In the genomic region with DNA sequence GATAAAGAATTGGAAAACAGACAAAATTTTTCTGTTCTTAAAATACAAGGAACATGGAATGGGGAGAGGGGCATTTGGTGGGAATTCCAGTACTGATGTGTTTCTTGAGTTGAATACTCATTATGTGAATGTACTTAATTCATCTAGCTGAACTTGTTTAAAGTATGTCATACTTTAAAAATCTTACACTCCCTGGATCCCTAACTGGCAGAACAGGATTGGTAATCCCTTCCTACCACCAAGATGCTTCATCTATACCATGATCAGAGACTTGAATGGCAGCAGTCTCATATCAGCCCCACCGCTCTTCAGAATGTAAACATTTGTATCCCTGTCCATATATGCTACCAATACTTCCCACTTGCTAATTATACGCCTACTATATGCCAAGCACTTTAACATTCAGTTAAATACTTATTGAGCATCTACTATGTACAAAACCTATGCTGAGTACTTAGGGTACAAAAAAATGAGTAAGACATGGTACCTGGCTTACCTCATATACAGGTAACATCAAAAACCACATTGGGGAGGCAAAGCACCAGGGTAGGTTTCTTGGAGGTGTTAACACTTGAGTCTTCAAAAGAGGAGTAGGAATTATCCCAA, we compare ENCODE assay signal across 28 cellular contexts. TPM values are rescaled to one million over a fixed set of nuclear protein-coding genes. Genes with fewer than 3 reads are reported as not detected.
DNase-seq lines count a peak whose midpoint lies in the region; ATAC-seq and TF ChIP-seq lines count a peak whose summit lies in the region.
"Had no signal": no experiment of that assay in that cellular context is flagged by ENCODE, and none has a peak within 500 bp of the region (broad histone marks: within the 10 kb centered on the region; RNA-seq: fewer than 3 reads in every experiment).

No MANE protein-coding gene starts in this region.

- TF ChIP-seq POLR2A in suprapubic skin (IDR thresholded peaks at IDR 0.05), result no peak
- no peak for TF ChIP-seq POLR2A in ovary (IDR thresholded peaks at IDR 0.05)

- WGBS in suprapubic skin, result 96% methylated on average over 2 of the region's 2 CpGs
- 97 to 100% (median 99%) methylated on average over 2 of the region's 2 CpGs for WGBS in ovary, 3 donors

- H3K9me3 ChIP-seq in T-helper 17 cell (ENCODE audit: control insufficient read depth, low read length, poor library complexity, severe bottlenecking), result no peaks in the 10 kb centered on the region
- H3K9me3 ChIP-seq in suprapubic skin, result no peaks in the 10 kb centered on the region
- no peaks in the 10 kb centered on the region for H3K9me3 ChIP-seq in ovary
- H3K9me3 ChIP-seq: esophagus muscularis mucosa, heart left ventricle, left ventricle myocardium inferior had no signal

- H3K27ac Mint-ChIP-seq in activated naive CD8-positive, alpha-beta T cell, result no peak overlapping the region
- no peak overlapping the region for H3K27ac Mint-ChIP-seq in activated naive CD8-positive, alpha-beta T cell treated with anti-CD3 and anti-CD28 coated beads for 36 hours
- H3K27ac Mint-ChIP-seq in T-helper 17 cell, result no peak overlapping the region
- H3K27ac Mint-ChIP-seq: activated CD4-positive, alpha-beta memory T cell treated with anti-CD3 and anti-CD28 coated beads, Interleukin-2, amount 10 ng/mL, durations not matched to agents 7 days and 5 days; activated naive CD8-positive, alpha-beta T cell treated with anti-CD3 and anti-CD28 coated beads, Interleukin-2, amount 10 ng/mL, durations not matched to agents 7 days and 5 days; activated T-helper 2 cell treated with anti-CD3 and anti-CD28 coated beads, Interferon-gamma antibody, Interleukin-2, Interleukin-4, amounts not matched to agents 10 μg/mL and 5 μg/mL and 100 μg/mL, durations not matched to agents 14 hours and 24 hours and 36 hours; stimulated activated naive B cell treated with anti-CD40 and anti-IgM and Interleukin-4, amounts not matched to agents 10 μg/mL and 1 μg/mL and 100 μg/mL, for 72 hours; T-helper 1 cell treated with Interleukin-12 subunit alpha and Interleukin-12 subunit beta and Interleukin-4 antibody, amounts not matched to agents 30 μg/mL and 1 μg/mL, for 36 hours had no signal

- H3K4me1 ChIP-seq in suprapubic skin (peaks cover 46% of the 10 kb centered on the region), ovary (ENCODE audit: insufficient read depth) (peaks cover 3% of the 10 kb centered on the region)

- TF ChIP-seq EP300 in suprapubic skin (IDR thresholded peaks at IDR 0.05) (no peak), ovary (IDR thresholded peaks at IDR 0.05) (no peak)

- H3K27me3 ChIP-seq in suprapubic skin (no peaks in the 10 kb centered on the region), ovary (no peaks in the 10 kb centered on the region)
- H3K27me3 ChIP-seq: esophagus muscularis mucosa, heart left ventricle had no signal

- intact Hi-C loops in ovary (cut with DNase I), result no loop called here

- H3K4me3 ChIP-seq in suprapubic skin (no peak overlapping the region), ovary (no peak overlapping the region)
- H3K4me3 ChIP-seq: coronary artery, esophagus muscularis mucosa, heart left ventricle, left ventricle myocardium inferior, SK-N-MC had no signal

- DNase-seq in activated naive CD8-positive, alpha-beta T cell treated with anti-CD3 and anti-CD28 coated beads for 36 hours, result no peak
- DNase-seq in T-helper 17 cell (no peak), suprapubic skin (ENCODE audit: low spot score in 2 of 2) (no peak), ovary (no peak), OCI-M2 (lab: John Stamatoyannopoulos, UW; ENCODE audit: unreplicated experiment) (no peak), NCI-H82 treated with DMSO at 0.1 percent for 48 hours (lab: John Stamatoyannopoulos, UW; ENCODE audit: unreplicated experiment) (no peak)
- DNase-seq: activated CD4-positive, alpha-beta memory T cell treated with anti-CD3 and anti-CD28 coated beads, Interleukin-2, amount 10 ng/mL, durations not matched to agents 7 days and 5 days; activated CD8-positive, alpha-beta memory T cell treated with anti-CD3 and anti-CD28 coated beads, Interleukin-2, amount 50 U/mL, for 48 hours; activated naive CD8-positive, alpha-beta T cell treated with anti-CD3 and anti-CD28 coated beads, Interleukin-2, amount 10 ng/mL, durations not matched to agents 7 days and 5 days; aorta; CD8-positive, alpha-beta memory T cell; DMS153; effector memory CD4-positive, alpha-beta T cell; foreskin melanocyte; heart left ventricle; islet precursor cell; left ventricle myocardium inferior; NCI-H1092; NCI-H187; NCI-H2171; stimulated activated naive B cell treated with anti-CD40 and anti-IgM and Interleukin-4, amounts not matched to agents 10 μg/mL and 1 μg/mL and 100 μg/mL, for 72 hours had no signal

- ATAC-seq in T-helper 17 cell (no peak), esophagus mucosa (peak; percentile 58)
- ATAC-seq: heart left ventricle; stimulated activated naive B cell treated with anti-CD40 and anti-IgM and Interleukin-4, amounts not matched to agents 10 μg/mL and 1 μg/mL and 100 μg/mL, for 72 hours had no signal

- TF ChIP-seq CTCF in suprapubic skin (IDR thresholded peaks at IDR 0.05), result no peak
- no peak for TF ChIP-seq CTCF in ovary (IDR thresholded peaks at IDR 0.05)

- H3K4me3 Mint-ChIP-seq in activated naive CD8-positive, alpha-beta T cell, result peak overlapping the region; percentile 36
- no peak overlapping the region for H3K4me3 Mint-ChIP-seq in activated naive CD8-positive, alpha-beta T cell treated with anti-CD3 and anti-CD28 coated beads for 36 hours
- H3K4me3 Mint-ChIP-seq in T-helper 17 cell, result peak overlapping the region; percentile 64
- H3K4me3 Mint-ChIP-seq: activated CD4-positive, alpha-beta memory T cell treated with anti-CD3 and anti-CD28 coated beads, Interleukin-2, amount 10 ng/mL, durations not matched to agents 7 days and 5 days; activated naive CD8-positive, alpha-beta T cell treated with anti-CD3 and anti-CD28 coated beads, Interleukin-2, amount 10 ng/mL, durations not matched to agents 7 days and 5 days; stimulated activated naive B cell treated with anti-CD40 and anti-IgM and Interleukin-4, amounts not matched to agents 10 μg/mL and 1 μg/mL and 100 μg/mL, for 72 hours; T-helper 1 cell treated with Interleukin-12 subunit alpha and Interleukin-12 subunit beta and Interleukin-4 antibody, amounts not matched to agents 30 μg/mL and 1 μg/mL, for 36 hours had no signal

- H3K36me3 ChIP-seq in suprapubic skin, result no peaks in the 10 kb centered on the region
- H3K36me3 ChIP-seq in ovary, result no peaks in the 10 kb centered on the region
- H3K36me3 ChIP-seq: esophagus muscularis mucosa, heart left ventricle, left ventricle myocardium inferior had no signal

- H3K27ac ChIP-seq in suprapubic skin, result peak overlapping the region; percentile 8
- H3K27ac ChIP-seq in ovary, result no peak overlapping the region
- H3K27ac ChIP-seq: coronary artery, esophagus muscularis mucosa, heart left ventricle, left ventricle myocardium inferior, SK-N-MC had no signal

- H3K36me3 Mint-ChIP-seq in activated naive CD8-positive, alpha-beta T cell, result peaks cover 13% of the 10 kb centered on the region
- H3K36me3 Mint-ChIP-seq in activated naive CD8-positive, alpha-beta T cell treated with anti-CD3 and anti-CD28 coated beads for 36 hours, result peaks cover 32% of the 10 kb centered on the region
- H3K36me3 Mint-ChIP-seq in T-helper 17 cell (ENCODE audit: low read depth), result peaks cover 2% of the 10 kb centered on the region

- peaks cover 55% of the 10 kb centered on the region for H3K4me1 Mint-ChIP-seq in activated naive CD8-positive, alpha-beta T cell (ENCODE audit: low read depth)
- peaks cover 47% of the 10 kb centered on the region for H3K4me1 Mint-ChIP-seq in activated naive CD8-positive, alpha-beta T cell treated with anti-CD3 and anti-CD28 coated beads for 36 hours
- peaks cover 45% of the 10 kb centered on the region for H3K4me1 Mint-ChIP-seq in T-helper 17 cell

- no peaks in the 10 kb centered on the region for H3K9me3 Mint-ChIP-seq in activated naive CD8-positive, alpha-beta T cell (ENCODE audit: low read depth)
- H3K9me3 Mint-ChIP-seq in activated naive CD8-positive, alpha-beta T cell treated with anti-CD3 and anti-CD28 coated beads for 36 hours, result no peaks in the 10 kb centered on the region
- H3K9me3 Mint-ChIP-seq: activated CD4-positive, alpha-beta memory T cell treated with anti-CD3 and anti-CD28 coated beads, Interleukin-2, amount 10 ng/mL, durations not matched to agents 7 days and 5 days; activated naive CD8-positive, alpha-beta T cell treated with anti-CD3 and anti-CD28 coated beads, Interleukin-2, amount 10 ng/mL, durations not matched to agents 7 days and 5 days; activated T-helper 2 cell treated with anti-CD3 and anti-CD28 coated beads, Interferon-gamma antibody, Interleukin-2, Interleukin-4, amounts not matched to agents 10 μg/mL and 5 μg/mL and 100 μg/mL, durations not matched to agents 14 hours and 24 hours and 36 hours; CD8-positive, alpha-beta memory T cell; T-helper 1 cell treated with Interleukin-12 subunit alpha and Interleukin-12 subunit beta and Interleukin-4 antibody, amounts not matched to agents 30 μg/mL and 1 μg/mL, for 36 hours had no signal

- no peaks in the 10 kb centered on the region for H3K27me3 Mint-ChIP-seq in activated naive CD8-positive, alpha-beta T cell
- H3K27me3 Mint-ChIP-seq in activated naive CD8-positive, alpha-beta T cell treated with anti-CD3 and anti-CD28 coated beads for 36 hours, result no peaks in the 10 kb centered on the region
- no peaks in the 10 kb centered on the region for H3K27me3 Mint-ChIP-seq in T-helper 17 cell
- H3K27me3 Mint-ChIP-seq: activated CD4-positive, alpha-beta memory T cell treated with anti-CD3 and anti-CD28 coated beads, Interleukin-2, amount 10 ng/mL, durations not matched to agents 7 days and 5 days; activated naive CD8-positive, alpha-beta T cell treated with anti-CD3 and anti-CD28 coated beads, Interleukin-2, amount 10 ng/mL, durations not matched to agents 7 days and 5 days; CD8-positive, alpha-beta memory T cell; stimulated activated naive B cell treated with anti-CD40 and anti-IgM and Interleukin-4, amounts not matched to agents 10 μg/mL and 1 μg/mL and 100 μg/mL, for 72 hours had no signal

RNA-seq across cellular contexts. Expression of gene MEMO1, which starts 5.3 kb away (rescaled TPM):
- 10 to 100 TPM; 62.2 to 62.8 TPM for total RNA-seq in activated naive CD8-positive, alpha-beta T cell treated with anti-CD3 and anti-CD28 coated beads for 36 hours
- total RNA-seq in T-helper 17 cell (10 to 100 TPM; 41.7 to 47.5 TPM), esophagus mucosa (52.2 TPM), suprapubic skin (10 to 100 TPM; 31.3 to 36.1 (median 33.2) TPM), ovary (10 to 100 TPM; 19.0 to 41.3 (median 35.0) TPM)
- 10 to 100 TPM; 19.7 to 28.9 TPM for polyA plus RNA-seq in ovary

RNA-seq across cellular contexts. Expression of gene DPY30, which starts 34.1 kb away (rescaled TPM):
- 10 to 100 TPM; 69.4 to 72.5 TPM for total RNA-seq in activated naive CD8-positive, alpha-beta T cell treated with anti-CD3 and anti-CD28 coated beads for 36 hours
- total RNA-seq in T-helper 17 cell (10 to 100 TPM; 22.0 to 27.0 TPM), esophagus mucosa (55.9 TPM), suprapubic skin (10 to 100 TPM; 44.1 to 59.2 (median 48.8) TPM), ovary (10 to 100 TPM; 37.7 to 81.3 (median 52.3) TPM)
- 10 to 100 TPM; 73.8 to 83.2 TPM for polyA plus RNA-seq in ovary

RNA-seq across cellular contexts. Expression of gene SPAST, which starts 57.9 kb away (rescaled TPM):
- 10 to 100 TPM; 17.9 to 18.0 TPM for total RNA-seq in activated naive CD8-positive, alpha-beta T cell treated with anti-CD3 and anti-CD28 coated beads for 36 hours
- 10 to 100 TPM; 15.8 to 16.8 TPM for total RNA-seq in T-helper 17 cell
- total RNA-seq in esophagus mucosa, result 12.0 TPM
- total RNA-seq in suprapubic skin, result 10 to 100 TPM; 17.5 to 24.2 (median 20.1) TPM
- total RNA-seq in ovary, result 10 to 100 TPM; 15.8 to 21.6 (median 18.4) TPM
- 10 to 100 TPM in 1 of 2 donors, 1 to 10 TPM in 1; 6.5 to 10.5 TPM for polyA plus RNA-seq in ovary
